In the genomic region with DNA sequence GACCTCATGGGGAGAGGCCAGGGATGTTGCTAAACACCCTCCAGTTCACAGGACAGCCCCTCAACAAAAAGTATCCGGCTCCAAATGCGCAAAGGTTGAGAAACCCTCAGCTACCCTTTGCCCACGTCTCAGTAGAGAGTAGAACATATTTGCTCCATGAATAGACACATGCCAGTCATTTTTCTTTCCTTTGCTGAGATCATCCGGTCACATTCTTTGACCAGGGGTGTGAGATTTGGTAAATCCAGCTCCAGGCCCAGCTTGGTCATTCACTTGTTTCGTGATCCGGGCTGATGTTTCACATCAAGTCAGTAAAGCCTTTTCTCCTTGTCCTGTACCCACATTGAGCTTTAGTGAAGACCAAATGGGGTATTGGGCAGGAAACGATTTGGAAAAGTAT, we compare ENCODE assay signal across 18 cellular contexts.
DNase-seq lines count a peak whose midpoint lies in the region; ATAC-seq, FAIRE-seq and TF ChIP-seq lines count a peak whose summit lies in the region.
"Had no signal": no experiment of that assay in that cellular context is flagged by ENCODE, and none has a peak within 500 bp of the region (broad histone marks: within the 10 kb centered on the region; RNA-seq: fewer than 3 reads in every experiment).

No MANE protein-coding gene starts in this region.

- H3K36me3 ChIP-seq in small intestine (ENCODE audit: control insufficient read depth in 2 of 2, insufficient read depth in 2 of 2, low read length in 2 of 2), result no peaks in the 10 kb centered on the region
- H3K36me3 ChIP-seq: BLaER1, SJCRH30 had no signal

- WGBS in small intestine, 3 donors, result 74 to 78% (median 77%) methylated on average over 7 of the region's 7 CpGs

- no peak for TF ChIP-seq CTCF in HFFc6 (IDR thresholded peaks at IDR 0.05)
- no peak for TF ChIP-seq CTCF in dorsolateral prefrontal cortex (IDR thresholded peaks at IDR 0.05 in 54 of 56, conservative IDR thresholded peaks at IDR 0.05 in 2 of 56; ENCODE audit: low read depth in 1 of 56, partially characterized antibody in 56 of 56)

- intact Hi-C loops in dorsolateral prefrontal cortex (cut with DNase I), result no loop called here

- peaks cover 0 to 49% (median 10%) of the 10 kb centered on the region in 45 donors for H3K27me3 ChIP-seq in dorsolateral prefrontal cortex
- H3K27me3 ChIP-seq in small intestine (ENCODE audit: control insufficient read depth in 2 of 2, insufficient read depth in 2 of 2, low read length in 2 of 2), result peaks cover 0 to 3% of the 10 kb centered on the region in 2 donors
- H3K27me3 ChIP-seq: BLaER1 had no signal

- H3K9me3 ChIP-seq in small intestine (ENCODE audit: control insufficient read depth, low read depth), result no peaks in the 10 kb centered on the region
- H3K9me3 ChIP-seq: BLaER1, SJCRH30 had no signal

- H3K36me3 Mint-ChIP-seq in HFFc6 (ENCODE audit: low read depth), result no peaks in the 10 kb centered on the region
- H3K36me3 Mint-ChIP-seq: CD8-positive, alpha-beta memory T cell had no signal

- H3K4me1 Mint-ChIP-seq in HFFc6 (ENCODE audit: low read depth), result peaks cover 9% of the 10 kb centered on the region
- H3K4me1 Mint-ChIP-seq: CD8-positive, alpha-beta memory T cell had no signal

- peaks cover 10% of the 10 kb centered on the region for H3K27me3 Mint-ChIP-seq in HFFc6 (ENCODE audit: insufficient read depth)

- no peak overlapping the region for H3K27ac Mint-ChIP-seq in HFFc6
- H3K27ac Mint-ChIP-seq: CD8-positive, alpha-beta memory T cell had no signal

- no peak overlapping the region for H3K4me3 Mint-ChIP-seq in HFFc6
- H3K4me3 Mint-ChIP-seq: CD8-positive, alpha-beta memory T cell had no signal

- no peaks in the 10 kb centered on the region for H3K9me3 Mint-ChIP-seq in HFFc6

- ATAC-seq in HG03378 (IDR thresholded peaks at IDR 0.05; ENCODE audit: unreplicated experiment), result no peak

- DNase-seq in HFFc6, result peak; percentile 2
- DNase-seq in RKO (ENCODE audit: low spot score), result peak; percentile 23
- DNase-seq in kidney tubule cell (ENCODE audit: low spot score), result peak; percentile 32
- DNase-seq in effector CD4-positive, alpha-beta T cell, result no peak
- DNase-seq in dorsolateral prefrontal cortex, result no peak
- DNase-seq in small intestine, result no peak
- DNase-seq: CD8-positive, alpha-beta memory T cell; DMS79 treated with DMSO at 0.1 percent for 48 hours; GF-D8; GM23248; NCI-H187 treated with DMSO at 0.1 percent for 48 hours; NCI-H69; SJCRH30 had no signal

- H3K27ac ChIP-seq in dorsolateral prefrontal cortex (no peak overlapping the region), small intestine (ENCODE audit: low read depth in 1 of 2, low read length in 1 of 2) (no peak overlapping the region)
- H3K27ac ChIP-seq: BLaER1, GM23248, SJCRH30 had no signal

- no peaks in the 10 kb centered on the region for H3K4me1 ChIP-seq in small intestine (ENCODE audit: control insufficient read depth in 2 of 2, insufficient read depth in 1 of 2, low read depth in 1 of 2, low read length in 1 of 2)
- H3K4me1 ChIP-seq: BLaER1, SJCRH30 had no signal

- no peak for FAIRE-seq in small intestine (lab: Jason Lieb, UNC)
- FAIRE-seq: D721Med, GM12891, GM18507 had no signal

- H3K4me3 ChIP-seq in dorsolateral prefrontal cortex (no peak overlapping the region), small intestine (ENCODE audit: low read depth in 1 of 2, low read length in 2 of 2) (no peak overlapping the region)
- H3K4me3 ChIP-seq: BLaER1, GM23248, SJCRH30 had no signal

Comparison
In these comparisons a context has a peak if more than half of its experiments do, and no peak if none do; other contexts are left out.
1. DNase-seq: peak in HFFc6 (single experiment), RKO (single experiment) and kidney tubule cell (single experiment); none in effector CD4-positive, alpha-beta T cell (single experiment), dorsolateral prefrontal cortex (0 of 10) and small intestine (single experiment).